In the genomic region with DNA sequence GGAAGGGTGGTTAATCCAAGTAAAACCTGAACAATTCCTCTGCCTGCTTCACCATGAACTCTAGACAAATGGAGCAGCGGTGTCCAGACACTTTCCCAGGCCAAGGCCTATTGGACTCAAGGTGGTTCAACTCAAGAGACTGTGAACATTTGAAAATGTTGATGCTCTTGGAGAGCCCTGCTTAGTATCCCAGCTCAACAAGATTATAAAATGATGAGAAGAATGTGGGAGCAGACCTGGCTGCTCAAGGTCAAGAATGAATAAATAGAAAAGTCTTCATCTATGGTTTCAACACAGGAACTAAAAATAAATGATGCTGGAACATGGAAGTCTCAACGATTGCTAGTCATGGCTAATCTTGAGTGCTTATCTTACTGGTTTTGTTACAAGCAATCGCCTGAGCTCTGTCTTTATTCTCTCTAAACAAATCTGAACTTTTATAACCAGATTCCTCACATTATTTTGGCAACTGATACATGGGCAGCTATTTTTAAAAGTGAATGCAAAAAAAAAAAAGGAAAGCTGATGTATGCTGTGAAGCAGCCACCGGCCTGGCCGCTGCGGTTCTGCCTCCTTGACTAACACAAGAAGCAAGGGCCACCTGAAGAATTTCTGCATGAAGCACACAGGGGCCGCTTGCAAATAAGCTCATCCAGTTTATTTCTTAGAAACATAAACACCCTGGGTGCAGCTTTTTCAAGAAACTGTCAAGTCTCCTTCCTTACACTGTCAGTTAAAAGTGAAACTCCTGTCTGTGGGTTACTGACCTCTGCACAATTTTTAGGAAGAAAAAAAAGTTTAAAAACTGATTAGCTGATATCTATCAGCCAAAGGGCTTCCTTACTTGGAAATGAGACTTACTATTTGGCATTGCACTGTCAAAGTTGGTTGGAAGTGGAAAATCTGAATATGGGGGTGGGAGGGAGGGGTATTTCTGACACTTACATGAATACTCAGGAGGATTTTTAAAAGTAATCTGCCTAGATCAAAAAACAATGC, we compare ENCODE assay signal across 9 cellular contexts.
A peak's percentile ranks its signal among the peaks of the same experiment; 100 is the strongest.
DNase-seq lines count a peak whose midpoint lies in the region; ATAC-seq and TF ChIP-seq lines count a peak whose summit lies in the region.
"Had no signal": no experiment of that assay in that cellular context is flagged by ENCODE, and none has a peak within 500 bp of the region (broad histone marks: within the 10 kb centered on the region; RNA-seq: fewer than 3 reads in every experiment).

No MANE protein-coding gene starts in this region.

- no peak overlapping the region for H3K4me3 ChIP-seq in left lung
- H3K4me3 ChIP-seq in tibial nerve, result peak overlapping the region in 3 of 4 donors; percentile 13 to 29 (median 13)

- WGBS in tibial nerve, 2 donors, result 29 to 33% methylated on average over 7 of the region's 7 CpGs

- H3K36me3 ChIP-seq in left lung, result no peaks in the 10 kb centered on the region
- no peaks in the 10 kb centered on the region for H3K36me3 ChIP-seq in tibial nerve

- no peaks in the 10 kb centered on the region for H3K36me3 Mint-ChIP-seq in activated T-cell treated with anti-CD3 and anti-CD28 coated beads, Interleukin-2, amount 50 U/mL, for 4 hours (ENCODE audit: insufficient read depth)
- no peaks in the 10 kb centered on the region for H3K36me3 Mint-ChIP-seq in activated T-helper 17 cell treated with anti-CD3 and anti-CD28 coated beads, Interleukin-2, amount 50 U/mL, for 72 hours (ENCODE audit: low read depth)

- H3K27ac Mint-ChIP-seq in activated T-helper 17 cell treated with anti-CD3 and anti-CD28 coated beads, Interleukin-2, amount 50 U/mL, for 72 hours, result peak overlapping the region; percentile 31

- peak overlapping the region; percentile 69 for H3K4me3 Mint-ChIP-seq in activated T-cell treated with anti-CD3 and anti-CD28 coated beads, Interleukin-2, amount 50 U/mL, for 4 hours
- peak overlapping the region; percentile 79 for H3K4me3 Mint-ChIP-seq in activated T-helper 17 cell treated with anti-CD3 and anti-CD28 coated beads, Interleukin-2, amount 50 U/mL, for 72 hours

- intact Hi-C loops in left lung (cut with DNase I), result no loop called here

- no peak for DNase-seq in activated T-cell treated with anti-CD3 and anti-CD28 coated beads, Interleukin-2, amount 50 U/mL, for 4 hours
- DNase-seq in activated T-cell treated with anti-CD3 and anti-CD28 coated beads, Interleukin-2, amount 50 U/mL, for 1 hour, result no peak
- DNase-seq in left lung (no peak), tibial nerve (ENCODE audit: low spot score in 2 of 2) (no peak), NCI-H446 (lab: John Stamatoyannopoulos, UW) (no peak), occipital lobe (lab: John Stamatoyannopoulos, UW) (no peak), NCI-H2227 treated with DMSO at 0.1 percent for 48 hours (lab: John Stamatoyannopoulos, UW) (no peak)
- DNase-seq: C1 segment of cervical spinal cord had no signal

- H3K9me3 Mint-ChIP-seq in activated T-cell treated with anti-CD3 and anti-CD28 coated beads, Interleukin-2, amount 50 U/mL, for 4 hours, result no peaks in the 10 kb centered on the region
- H3K9me3 Mint-ChIP-seq in activated T-helper 17 cell treated with anti-CD3 and anti-CD28 coated beads, Interleukin-2, amount 50 U/mL, for 72 hours, result no peaks in the 10 kb centered on the region

- H3K9me3 ChIP-seq in left lung (no peaks in the 10 kb centered on the region), tibial nerve (no peaks in the 10 kb centered on the region)

- H3K4me1 Mint-ChIP-seq in activated T-cell treated with anti-CD3 and anti-CD28 coated beads, Interleukin-2, amount 50 U/mL, for 4 hours (ENCODE audit: low read depth), result peaks cover 84% of the 10 kb centered on the region
- peaks cover 69% of the 10 kb centered on the region for H3K4me1 Mint-ChIP-seq in activated T-helper 17 cell treated with anti-CD3 and anti-CD28 coated beads, Interleukin-2, amount 50 U/mL, for 72 hours

- H3K4me1 ChIP-seq in left lung (peaks cover 22 to 66% of the 10 kb centered on the region in 2 donors), tibial nerve (peaks cover 0 to 52% (median 19%) of the 10 kb centered on the region in 4 donors)

- no peak for ATAC-seq in activated T-cell treated with anti-CD3 and anti-CD28 coated beads, Interleukin-2, amount 50 U/mL, for 4 hours
- ATAC-seq in activated T-helper 17 cell treated with anti-CD3 and anti-CD28 coated beads, Interleukin-2, amount 50 U/mL, for 72 hours (replicated peaks), result peak; percentile 15
- ATAC-seq in left lung, result no peak

- TF ChIP-seq POLR2A in tibial nerve (IDR thresholded peaks at IDR 0.05), result no peak

- H3K27me3 ChIP-seq in left lung (no peaks in the 10 kb centered on the region), tibial nerve (no peaks in the 10 kb centered on the region)

- TF ChIP-seq EP300 in tibial nerve (IDR thresholded peaks at IDR 0.05), result no peak

- TF ChIP-seq CTCF in left lung (IDR thresholded peaks at IDR 0.05) (no peak), tibial nerve (IDR thresholded peaks at IDR 0.05) (no peak)

- H3K27me3 Mint-ChIP-seq in activated T-cell treated with anti-CD3 and anti-CD28 coated beads, Interleukin-2, amount 50 U/mL, for 4 hours (ENCODE audit: low read depth), result no peaks in the 10 kb centered on the region
- H3K27me3 Mint-ChIP-seq in activated T-helper 17 cell treated with anti-CD3 and anti-CD28 coated beads, Interleukin-2, amount 50 U/mL, for 72 hours, result no peaks in the 10 kb centered on the region

- H3K27ac ChIP-seq in left lung, result peak overlapping the region; percentile 41 to 59
- H3K27ac ChIP-seq in tibial nerve, result peak overlapping the region in 3 of 4 donors; percentile 32 to 69 (median 44)

Comparison
In these comparisons a context has a peak if more than half of its experiments do, and no peak if none do; other contexts are left out.
1. H3K4me3 ChIP-seq: peak in tibial nerve (3 of 4); none in left lung (0 of 2).